In the genomic region with DNA sequence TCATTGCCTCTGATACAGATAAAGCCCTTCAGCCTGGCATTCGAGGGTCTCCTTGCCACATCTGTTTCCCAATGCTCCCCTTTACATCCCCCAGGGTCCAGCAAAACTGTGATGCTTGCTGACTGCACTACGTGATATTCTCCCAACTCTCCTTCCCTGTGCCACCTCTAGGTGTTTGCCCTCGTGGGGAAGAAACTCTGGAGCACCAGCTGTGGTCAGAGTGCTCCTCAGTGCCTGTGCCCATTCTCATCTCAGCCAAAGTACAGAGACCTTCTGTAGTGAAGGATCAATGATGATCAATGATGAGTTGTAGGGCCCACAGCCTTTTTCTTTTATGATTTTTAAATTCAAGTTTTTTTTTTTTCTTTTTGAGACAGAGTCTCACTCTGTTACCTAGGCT, we compare ENCODE assay signal across 34 cellular contexts. TPM values are rescaled to one million over a fixed set of nuclear protein-coding genes. Genes with fewer than 3 reads are reported as not detected.
"Had no signal": no experiment of that assay in that cellular context is flagged by ENCODE, and none has a peak within 500 bp of the region (broad histone marks: within the 10 kb centered on the region; RNA-seq: fewer than 3 reads in every experiment).

No MANE protein-coding gene starts in this region.

- H3K9me3 ChIP-seq: ascending aorta, breast epithelium had no signal

- H3K27ac Mint-ChIP-seq: activated B cell treated with CpG ODN at 0.5 μM for 24 hours; activated CD4-positive, alpha-beta memory T cell treated with anti-CD3 and anti-CD28 coated beads, Interleukin-2, amount 10 ng/mL, durations not matched to agents 7 days and 5 days; activated CD4-positive, alpha-beta T cell treated with anti-CD3 and anti-CD28 coated beads, Interleukin-2, amount 10 ng/mL, durations not matched to agents 7 days and 5 days; activated CD8-positive, alpha-beta memory T cell treated with anti-CD3 and anti-CD28 coated beads, Interleukin-2, amount 10 ng/mL, durations not matched to agents 7 days and 5 days; activated CD8-positive, alpha-beta T cell treated with anti-CD3 and anti-CD28 coated beads, Interleukin-2, amount 10 ng/mL, durations not matched to agents 7 days and 5 days; activated naive CD4-positive, alpha-beta T cell treated with anti-CD3 and anti-CD28 coated beads, Interleukin-2, amount 10 ng/mL, durations not matched to agents 7 days and 5 days; activated naive CD4-positive, alpha-beta T cell treated with anti-CD3 and anti-CD28 coated beads, Interleukin-2, amount 50 U/mL, for 24 hours; activated naive CD8-positive, alpha-beta T cell; activated naive CD8-positive, alpha-beta T cell treated with anti-CD3 and anti-CD28 coated beads, Interleukin-2, amount 10 ng/mL, durations not matched to agents 7 days and 5 days; activated naive CD8-positive, alpha-beta T cell treated with anti-CD3 and anti-CD28 coated beads, Interleukin-2, amount 50 U/mL, for 24 hours; activated T-cell treated with anti-CD3 and anti-CD28 coated beads, Interleukin-2, amount 50 U/mL, for 24 hours; activated T-helper 2 cell treated with anti-CD3 and anti-CD28 coated beads, Interferon-gamma antibody, Interleukin-2, Interleukin-4, amounts not matched to agents 10 μg/mL and 5 μg/mL and 100 μg/mL, durations not matched to agents 14 hours and 24 hours and 36 hours; T-helper 1 cell treated with Interleukin-12 subunit alpha and Interleukin-12 subunit beta and Interleukin-4 antibody, amounts not matched to agents 30 μg/mL and 1 μg/mL, for 36 hours; T-helper 2 cell treated with Interferon-gamma antibody and Interleukin-4, amounts not matched to agents 5 μg/mL and 100 μg/mL, for 36 hours had no signal

- H3K4me3 Mint-ChIP-seq: activated B cell treated with CpG ODN at 0.5 μM for 24 hours; activated CD4-positive, alpha-beta memory T cell treated with anti-CD3 and anti-CD28 coated beads, Interleukin-2, amount 10 ng/mL, durations not matched to agents 7 days and 5 days; activated CD4-positive, alpha-beta T cell treated with anti-CD3 and anti-CD28 coated beads, Interleukin-2, amount 10 ng/mL, durations not matched to agents 7 days and 5 days; activated CD8-positive, alpha-beta memory T cell treated with anti-CD3 and anti-CD28 coated beads, Interleukin-2, amount 10 ng/mL, durations not matched to agents 7 days and 5 days; activated CD8-positive, alpha-beta T cell treated with anti-CD3 and anti-CD28 coated beads, Interleukin-2, amount 10 ng/mL, durations not matched to agents 7 days and 5 days; activated naive CD4-positive, alpha-beta T cell treated with anti-CD3 and anti-CD28 coated beads, Interleukin-2, amount 10 ng/mL, durations not matched to agents 7 days and 5 days; activated naive CD4-positive, alpha-beta T cell treated with anti-CD3 and anti-CD28 coated beads, Interleukin-2, amount 50 U/mL, for 24 hours; activated naive CD8-positive, alpha-beta T cell; activated naive CD8-positive, alpha-beta T cell treated with anti-CD3 and anti-CD28 coated beads, Interleukin-2, amount 10 ng/mL, durations not matched to agents 7 days and 5 days; activated naive CD8-positive, alpha-beta T cell treated with anti-CD3 and anti-CD28 coated beads, Interleukin-2, amount 50 U/mL, for 24 hours; activated T-cell treated with anti-CD3 and anti-CD28 coated beads, Interleukin-2, amount 50 U/mL, for 24 hours; T-helper 1 cell treated with Interleukin-12 subunit alpha and Interleukin-12 subunit beta and Interleukin-4 antibody, amounts not matched to agents 30 μg/mL and 1 μg/mL, for 36 hours; T-helper 2 cell treated with Interferon-gamma antibody and Interleukin-4, amounts not matched to agents 5 μg/mL and 100 μg/mL, for 36 hours had no signal

- H3K4me3 ChIP-seq: ascending aorta, breast epithelium had no signal

- H3K27me3 ChIP-seq: ascending aorta, brain microvascular endothelial cell, breast epithelium had no signal

- DNase-seq: activated B cell treated with CpG ODN at 0.5 μM for 24 hours; activated CD4-positive, alpha-beta memory T cell treated with anti-CD3 and anti-CD28 coated beads, Interleukin-2, amount 10 ng/mL, durations not matched to agents 7 days and 5 days; activated CD4-positive, alpha-beta T cell treated with anti-CD3 and anti-CD28 coated beads for 4 hours; activated CD4-positive, alpha-beta T cell treated with anti-CD3 and anti-CD28 coated beads, Interleukin-2, amount 10 ng/mL, durations not matched to agents 7 days and 5 days; activated CD4-positive, alpha-beta T cell treated with anti-CD3 and anti-CD28 coated beads, Interleukin-2, amount 50 U/mL, for 48 hours; activated CD4-positive, CD25-positive, alpha-beta regulatory T cell treated with anti-CD3 and anti-CD28 coated beads, Interleukin-2, amount 50 U/mL, for 72 hours; activated CD8-positive, alpha-beta memory T cell treated with anti-CD3 and anti-CD28 coated beads for 24 hours; activated CD8-positive, alpha-beta memory T cell treated with anti-CD3 and anti-CD28 coated beads, Interleukin-2, amount 10 ng/mL, durations not matched to agents 7 days and 5 days; activated CD8-positive, alpha-beta memory T cell treated with anti-CD3 and anti-CD28 coated beads, Interleukin-2, amount 50 U/mL, for 48 hours; activated CD8-positive, alpha-beta T cell treated with anti-CD3 and anti-CD28 coated beads, Interleukin-2, amount 10 ng/mL, durations not matched to agents 7 days and 5 days; activated effector memory CD4-positive, alpha-beta T cell treated with Interleukin-2 at 50 U/mL for 16 hours; activated gamma-delta T cell; activated naive CD4-positive, alpha-beta T cell treated with anti-CD3 and anti-CD28 coated beads, Interleukin-2, amount 10 ng/mL, durations not matched to agents 7 days and 5 days; activated naive CD4-positive, alpha-beta T cell treated with Interleukin-2 at 50 U/mL for 16 hours; activated naive CD8-positive, alpha-beta T cell treated with anti-CD3 and anti-CD28 coated beads, Interleukin-2, amount 10 ng/mL, durations not matched to agents 7 days and 5 days; activated naive CD8-positive, alpha-beta T cell treated with anti-CD3 and anti-CD28 coated beads, Interleukin-2, amount 50 U/mL, for 24 hours; activated T-cell treated with anti-CD3 and anti-CD28 coated beads, Interleukin-2, amount 50 U/mL, for 24 hours; activated T-cell treated with anti-CD3 and anti-CD28 coated beads, Interleukin-2, amount 50 U/mL, for 48 hours; amygdala; anterior cingulate cortex; brain microvascular endothelial cell; central memory CD4-positive, alpha-beta T cell; T-helper 1 cell; T-helper 2 cell; T-helper 9 cell had no signal

- FAIRE-seq: TTC549 had no signal

- H3K27me3 Mint-ChIP-seq: activated B cell treated with CpG ODN at 0.5 μM for 24 hours; activated naive CD4-positive, alpha-beta T cell treated with anti-CD3 and anti-CD28 coated beads, Interleukin-2, amount 50 U/mL, for 24 hours; activated naive CD8-positive, alpha-beta T cell; activated naive CD8-positive, alpha-beta T cell treated with anti-CD3 and anti-CD28 coated beads, Interleukin-2, amount 50 U/mL, for 24 hours; activated T-cell treated with anti-CD3 and anti-CD28 coated beads, Interleukin-2, amount 50 U/mL, for 24 hours had no signal

- H3K4me1 Mint-ChIP-seq: activated B cell treated with CpG ODN at 0.5 μM for 24 hours; activated CD4-positive, alpha-beta memory T cell treated with anti-CD3 and anti-CD28 coated beads, Interleukin-2, amount 10 ng/mL, durations not matched to agents 7 days and 5 days; activated CD4-positive, alpha-beta T cell treated with anti-CD3 and anti-CD28 coated beads, Interleukin-2, amount 10 ng/mL, durations not matched to agents 7 days and 5 days; activated CD8-positive, alpha-beta memory T cell treated with anti-CD3 and anti-CD28 coated beads, Interleukin-2, amount 10 ng/mL, durations not matched to agents 7 days and 5 days; activated naive CD4-positive, alpha-beta T cell treated with anti-CD3 and anti-CD28 coated beads, Interleukin-2, amount 10 ng/mL, durations not matched to agents 7 days and 5 days; activated naive CD4-positive, alpha-beta T cell treated with anti-CD3 and anti-CD28 coated beads, Interleukin-2, amount 50 U/mL, for 24 hours had no signal

- ATAC-seq: activated CD8-positive, alpha-beta memory T cell treated with anti-CD3 and anti-CD28 coated beads, Interleukin-2, amount 10 ng/mL, durations not matched to agents 7 days and 5 days; activated CD8-positive, alpha-beta T cell treated with anti-CD3 and anti-CD28 coated beads, Interleukin-2, amount 10 ng/mL, durations not matched to agents 7 days and 5 days; activated naive CD8-positive, alpha-beta T cell treated with anti-CD3 and anti-CD28 coated beads, Interleukin-2, amount 50 U/mL, for 24 hours had no signal

- H3K36me3 ChIP-seq: ascending aorta, brain microvascular endothelial cell, breast epithelium had no signal

- H3K4me1 ChIP-seq: ascending aorta, breast epithelium had no signal

- H3K9me3 Mint-ChIP-seq: activated B cell treated with CpG ODN at 0.5 μM for 24 hours; activated CD4-positive, alpha-beta memory T cell treated with anti-CD3 and anti-CD28 coated beads, Interleukin-2, amount 10 ng/mL, durations not matched to agents 7 days and 5 days; activated CD4-positive, alpha-beta T cell treated with anti-CD3 and anti-CD28 coated beads, Interleukin-2, amount 10 ng/mL, durations not matched to agents 7 days and 5 days; activated naive CD4-positive, alpha-beta T cell treated with anti-CD3 and anti-CD28 coated beads, Interleukin-2, amount 10 ng/mL, durations not matched to agents 7 days and 5 days; activated naive CD8-positive, alpha-beta T cell treated with anti-CD3 and anti-CD28 coated beads, Interleukin-2, amount 10 ng/mL, durations not matched to agents 7 days and 5 days; activated naive CD8-positive, alpha-beta T cell treated with anti-CD3 and anti-CD28 coated beads, Interleukin-2, amount 50 U/mL, for 24 hours; activated T-helper 2 cell treated with anti-CD3 and anti-CD28 coated beads, Interferon-gamma antibody, Interleukin-2, Interleukin-4, amounts not matched to agents 10 μg/mL and 5 μg/mL and 100 μg/mL, durations not matched to agents 14 hours and 24 hours and 36 hours; T-helper 1 cell treated with Interleukin-12 subunit alpha and Interleukin-12 subunit beta and Interleukin-4 antibody, amounts not matched to agents 30 μg/mL and 1 μg/mL, for 36 hours; T-helper 2 cell treated with Interferon-gamma antibody and Interleukin-4, amounts not matched to agents 5 μg/mL and 100 μg/mL, for 36 hours had no signal

- H3K36me3 Mint-ChIP-seq: activated CD8-positive, alpha-beta memory T cell treated with anti-CD3 and anti-CD28 coated beads, Interleukin-2, amount 10 ng/mL, durations not matched to agents 7 days and 5 days; activated naive CD4-positive, alpha-beta T cell treated with anti-CD3 and anti-CD28 coated beads, Interleukin-2, amount 10 ng/mL, durations not matched to agents 7 days and 5 days; activated naive CD4-positive, alpha-beta T cell treated with anti-CD3 and anti-CD28 coated beads, Interleukin-2, amount 50 U/mL, for 24 hours; activated naive CD8-positive, alpha-beta T cell treated with anti-CD3 and anti-CD28 coated beads, Interleukin-2, amount 10 ng/mL, durations not matched to agents 7 days and 5 days had no signal

- H3K27ac ChIP-seq: ascending aorta, brain microvascular endothelial cell, breast epithelium, VCaP had no signal

RNA-seq across cellular contexts. Expression of a gene that starts 40.3 kb away (rescaled TPM):
- total RNA-seq: ascending aorta had no signal
